7 cellular contexts compared by ENCODE assay signal in the genomic region with DNA sequence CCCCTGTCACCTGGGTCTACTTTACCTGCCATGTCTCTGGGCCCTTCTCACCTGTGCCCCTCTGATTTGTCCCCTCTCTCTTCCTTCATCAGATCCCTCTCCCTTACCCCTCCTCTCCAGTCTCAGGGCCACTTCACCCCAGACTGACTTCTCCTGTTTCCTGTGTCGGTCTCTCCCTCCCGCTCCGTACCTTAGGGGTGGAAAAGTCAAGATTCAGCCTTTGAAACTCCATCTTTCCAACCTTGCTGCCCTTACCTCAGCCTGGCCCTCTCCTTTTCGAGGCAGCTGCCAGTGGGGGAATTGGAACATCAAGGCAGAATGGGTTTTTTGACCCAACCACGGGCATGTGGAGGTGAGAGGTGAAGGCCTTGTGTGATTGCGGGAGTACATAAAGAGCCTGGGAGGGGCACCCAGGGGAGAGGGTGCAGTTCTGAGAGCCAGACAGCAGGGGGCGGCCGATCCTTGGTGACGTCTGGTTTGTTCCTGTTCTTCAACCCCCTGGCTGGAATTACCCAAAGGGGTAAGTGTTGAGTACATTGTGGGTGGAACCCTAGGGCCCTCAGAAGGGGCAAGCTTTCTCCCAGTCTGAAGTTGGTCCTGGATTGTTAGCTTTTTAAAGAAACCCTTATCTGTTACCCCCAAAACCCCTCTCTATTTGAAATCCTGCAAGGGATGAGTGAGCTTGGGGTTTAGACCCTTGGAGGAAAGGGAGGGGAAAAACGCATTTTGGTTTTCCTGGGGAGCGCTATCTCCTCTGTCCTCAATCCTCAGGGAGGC. TPM values are rescaled to one million over a fixed set of nuclear protein-coding genes. Genes with fewer than 3 reads are reported as not detected.
DNase-seq lines count a peak whose midpoint lies in the region; ATAC-seq, FAIRE-seq and TF ChIP-seq lines count a peak whose summit lies in the region.

No MANE protein-coding gene starts in this region.

- no peaks in the 10 kb centered on the region for H3K27me3 ChIP-seq in Panc1 (ENCODE audit: control insufficient read depth, insufficient read depth, low read length)

- no peak for TF ChIP-seq POLR2A in GM12892 (IDR thresholded peaks at IDR 0.05; ENCODE audit: low read depth, low read length)

- intact Hi-C loops in Panc1 (cut with micrococcal nuclease; ENCODE audit: unreplicated experiment) = loop anchor here (1.0 kb wide), 1 partner anchor 51 kb away; no protein-coding TSS in a partner anchor

- FAIRE-seq in GM12892 (lab: Jason Lieb, UNC) = peak; percentile 90

- peak; percentile 87 for ATAC-seq in Panc1

- no peaks in the 10 kb centered on the region for H3K4me1 ChIP-seq in Panc1 (ENCODE audit: control insufficient read depth, insufficient read depth, low read length)

- H3K36me3 ChIP-seq in Panc1 (ENCODE audit: control insufficient read depth, insufficient read depth, low read length) = no peaks in the 10 kb centered on the region

- H3K4me3 ChIP-seq in Panc1 (ENCODE audit: low read depth in 2 of 2, low read length in 2 of 2) = no peak overlapping the region

- CTCF ChIA-PET in Panc1 (lab: Charles Lee) = interaction anchor here (1.1 to 1.6 kb wide), 4 partner anchors 30 to 51 kb away, joined by 3 to 6 read pairs (median 3); no protein-coding TSS in a partner anchor

- peak; percentile 83 for DNase-seq in GM12892 (ENCODE audit: insufficient read length)
- peak; percentile 97 for DNase-seq in HuH-7 (ENCODE audit: low spot score)
- DNase-seq in Panc1 (ENCODE audit: low read depth, low spot score) = peak; percentile 42
- peak; percentile 53 for DNase-seq in activated T-helper 1 cell treated with Interleukin-2 at 50 U/mL for 16 hours (ENCODE audit: low read depth)
- peak; percentile 64 for DNase-seq in fibroblast of peridontal ligament (ENCODE audit: extremely low read depth)
- DNase-seq in nucleus accumbens (lab: John Stamatoyannopoulos, UW) = peak in 47 of 56 donors; percentile 9 to 84 (median 45)
- peak in 40 of 49 donors; percentile 3 to 70 (median 42) for DNase-seq in substantia nigra (lab: John Stamatoyannopoulos, UW)

- H3K27ac ChIP-seq in Panc1 (ENCODE audit: low read length) (no peak overlapping the region), substantia nigra (ENCODE audit: low read depth, low read length, poor library complexity, severe bottlenecking) (no peak overlapping the region)

- no peaks in the 10 kb centered on the region for H3K9me3 ChIP-seq in Panc1 (ENCODE audit: control insufficient read depth, insufficient read depth, low read depth, low read length)

- no TSS peak for BruUV-seq in Panc1 (replicated peaks; lab: Mats Ljungman, UMichigan)

- in situ Hi-C loops in Panc1 (cut with HindIII; ENCODE audit: low pct_unique_long_range_greater_than_20kb, low sequenced_read_pairs) = no loop called here

- TF ChIP-seq CTCF in Panc1 (IDR thresholded peaks at IDR 0.05) = peak; percentile 95

- POLR2A ChIA-PET in Panc1 (lab: Charles Lee) = no interaction called here

RNA-seq across cellular contexts. Expression of gene DMBX1, which starts 12.3 kb away (rescaled TPM):
- polyA plus RNA-seq in GM12892 (2012; ENCODE audit: missing spikeins) = not detected
- 0.05 TPM for total RNA-seq in Panc1 (2021; ENCODE audit: unreplicated experiment)
- 0.15 TPM for polyA plus RNA-seq in Panc1 (2012; ENCODE audit: insufficient read length)

Comparison
In these comparisons a context has a peak if more than half of its experiments do, and no peak if none do; other contexts are left out.
1. DNase-seq: peak in every context shown above with its lines; median percentile 97 in HuH-7; 83 in GM12892; 64 in fibroblast of peridontal ligament; 53 in activated T-helper 1 cell treated with Interleukin-2 at 50 U/mL for 16 hours; 45 in nucleus accumbens; 42 in Panc1; 42 in substantia nigra.